In genomic region chr20:23420943-23421925, GRCh38 we compare ENCODE assay signal across 8 cellular contexts. TPM values are rescaled to one million over a fixed set of nuclear protein-coding genes. Genes with fewer than 3 reads are reported as not detected.
A peak's percentile ranks its signal among the peaks of the same experiment; 100 is the strongest.
DNase-seq lines count a peak whose midpoint lies in the region; ATAC-seq, FAIRE-seq and TF ChIP-seq lines count a peak whose summit lies in the region.

TSS of gene NAPB (minus strand) at chr20:23421488. CDS start at chr20:23421402, 86 bp downstream.

- no peaks in the 10 kb centered on the region for H3K27me3 ChIP-seq in OCI-LY1 (ENCODE audit: insufficient read depth, low read length)
- peaks cover 4 to 7% of the 10 kb centered on the region in 2 experiments for H3K27me3 ChIP-seq in endothelial cell of umbilical vein (ENCODE audit: control insufficient read depth in 2 of 2, insufficient read depth in 2 of 2, low read length in 2 of 2)

- H3K9ac ChIP-seq in OCI-LY1 (ENCODE audit: low read length), result peak within 1 kb of the TSS; percentile 86
- peak within 1 kb of the TSS; percentile 48 for H3K9ac ChIP-seq in endothelial cell of umbilical vein (replicated peaks; ENCODE audit: extremely low read depth, insufficient read depth, low read length)

- H3K27ac ChIP-seq in OCI-LY1 (ENCODE audit: low read depth, low read length, poor library complexity, severe bottlenecking) (peak within 1 kb of the TSS; percentile 75), endothelial cell of umbilical vein (ENCODE audit: insufficient read depth, low read depth, low read length) (peak within 1 kb of the TSS; percentile 22)

- H4K20me1 ChIP-seq in OCI-LY1 (ENCODE audit: insufficient read depth, low read length), result no peaks in the 10 kb centered on the region
- H4K20me1 ChIP-seq in endothelial cell of umbilical vein (replicated peaks; ENCODE audit: control insufficient read depth, extremely low read depth, insufficient read depth, low read length), result no peaks in the 10 kb centered on the region

- no peak within 1 kb of the TSS for H2AFZ ChIP-seq in OCI-LY1 (ENCODE audit: low read length)
- H2AFZ ChIP-seq in endothelial cell of umbilical vein (ENCODE audit: low read depth, low read length), result peak within 1 kb of the TSS; percentile 41

- no peaks in the 10 kb centered on the region for H3K9me1 ChIP-seq in endothelial cell of umbilical vein (replicated peaks; ENCODE audit: control insufficient read depth, extremely low read depth, insufficient read depth, low read length)

- dilution Hi-C loops in endothelial cell of umbilical vein (cut with MboI; ENCODE audit: extremely low pct_ligation_motif_present, low sequenced_read_pairs), result no loop called here

- BruUV-seq in endothelial cell of umbilical vein (replicated peaks; lab: Mats Ljungman, UMichigan), result no TSS peak

- POLR2A ChIA-PET in endothelial cell of umbilical vein (lab: Charles Lee), result interaction anchor here (0.6 to 0.7 kb wide), 3 partner anchors 26 to 1774 kb away, joined by 3 to 12 read pairs (median 4); no protein-coding TSS in a partner anchor

- DNase-seq in DMS153 (lab: John Stamatoyannopoulos, UW), result peak; percentile 82
- peak; percentile 90 for DNase-seq in HuH-7.5 (ENCODE audit: low spot score)
- DNase-seq in activated CD8-positive, alpha-beta memory T cell treated with anti-CD3 and anti-CD28 coated beads, Interleukin-2, amount 50 U/mL, for 48 hours, result peak; percentile 94
- peak; percentile 93 for DNase-seq in endothelial cell of umbilical vein (ENCODE audit: low read depth, low spot score)
- peak; percentile 90 for DNase-seq in middle frontal gyrus (ENCODE audit: extremely low spot score, low spot score)
- DNase-seq in stimulated activated CD8-positive, alpha-beta memory T cell treated with anti-CD3 and anti-CD28 coated beads, Interleukin-2, amount 100 ng/mL, for 1 hour (ENCODE audit: low read depth in 2 of 2), result peak; percentile 81 to 89

- H3K4me1 ChIP-seq in OCI-LY1 (ENCODE audit: insufficient read depth, low read length, severe bottlenecking) (peaks cover 36% of the 10 kb centered on the region), endothelial cell of umbilical vein (ENCODE audit: control insufficient read depth, extremely low read depth, insufficient read depth, low read length) (peaks cover 8% of the 10 kb centered on the region)

- H3K9me3 ChIP-seq in OCI-LY1 (ENCODE audit: low read length) (no peaks in the 10 kb centered on the region), endothelial cell of umbilical vein (replicated peaks; ENCODE audit: control insufficient read depth, insufficient read depth, low read length) (no peaks in the 10 kb centered on the region)

- no peaks in the 10 kb centered on the region for H3F3A ChIP-seq in OCI-LY1 (ENCODE audit: insufficient read depth, low read length)

- CTCF ChIA-PET in endothelial cell of umbilical vein (lab: Charles Lee), result interaction anchor here (0.6 to 4.8 kb wide), 20 partner anchors 11 to 729 kb away, joined by 3 to 31 read pairs (median 5); partner anchors contain the start of gene NXT1

- H3K4me3 ChIP-seq in OCI-LY1 (ENCODE audit: low read depth, low read length, poor library complexity, severe bottlenecking) (peak within 1 kb of the TSS; percentile 88), endothelial cell of umbilical vein (replicated peaks in 1 of 3; ENCODE audit: insufficient read depth in 1 of 3, low read depth in 1 of 3, low read length in 3 of 3) (peak within 1 kb of the TSS; percentile 86 to 90 (median 88))

- TF ChIP-seq POLR2A in endothelial cell of umbilical vein (IDR thresholded peaks at IDR 0.05; ENCODE audit: low read depth, low read length), result peak; percentile 91

- H3K79me2 ChIP-seq in OCI-LY1 (ENCODE audit: insufficient read depth, low read length), result peaks cover 36% of the 10 kb centered on the region
- H3K79me2 ChIP-seq in endothelial cell of umbilical vein (ENCODE audit: control insufficient read depth, insufficient read depth, low read length), result peaks cover 40% of the 10 kb centered on the region

- no peaks in the 10 kb centered on the region for H3K9me2 ChIP-seq in OCI-LY1 (ENCODE audit: low read depth, low read length)

- FAIRE-seq in endothelial cell of umbilical vein (lab: Jason Lieb, UNC), result peak; percentile 79

- peak; percentile 97 for ATAC-seq in GM21528 (IDR thresholded peaks at IDR 0.05; ENCODE audit: low FRiP score, unreplicated experiment)

- H3K4me2 ChIP-seq in OCI-LY1 (ENCODE audit: low read length) (peak within 1 kb of the TSS; percentile 99), endothelial cell of umbilical vein (ENCODE audit: insufficient read depth, low read length) (peak within 1 kb of the TSS; percentile 97)

- H3K36me3 ChIP-seq in OCI-LY1 (ENCODE audit: insufficient read depth, low read length) (no peaks in the 10 kb centered on the region), endothelial cell of umbilical vein (ENCODE audit: control insufficient read depth in 2 of 2, extremely low read depth in 1 of 2, insufficient read depth in 2 of 2, low read length in 2 of 2) (no peaks in the 10 kb centered on the region)

- intact Hi-C loops in endothelial cell of umbilical vein (cut with micrococcal nuclease), result loop anchor here (1.0 to 10.0 kb wide), 5 partner anchors 59 to 736 kb away; partner anchors contain the start of genes GZF1 and NXT1

- TF ChIP-seq CTCF in OCI-LY1 (IDR thresholded peaks at IDR 0.05; ENCODE audit: low read length) (0 out of 2 replicates have a peak, but pooled peaks have one; percentile 20), endothelial cell of umbilical vein (IDR thresholded peaks at IDR 0.05; ENCODE audit: extremely low read depth in 1 of 2, insufficient read depth in 1 of 2, low read depth in 1 of 2, low read length in 2 of 2) (peak; percentile 14 to 51)

TF ChIP-seq in endothelial cell of umbilical vein, 7 proteins besides CTCF, POLR2A, EP300 and RAD21:
- TF ChIP-seq MYC (IDR thresholded peaks at IDR 0.05; ENCODE audit: low read depth, low read length) (no peak), POLR2AphosphoS5 (IDR thresholded peaks at IDR 0.05; ENCODE audit: insufficient read depth, low read depth, low read length) (peak; percentile 91)

RNA-seq across cellular contexts. Expression of gene NAPB, which starts in this region (rescaled TPM):
- total RNA-seq in endothelial cell of umbilical vein, result 8.1 and 10.1 TPM in 2 replicates
- 3.2 and 4.7 TPM in 2 replicates for polyA plus RNA-seq in endothelial cell of umbilical vein
- polyA plus RNA-seq in endothelial cell of umbilical vein (2011; cell fraction: cytosol; rRNA removed), result 2.1 and 2.4 TPM in 2 replicates
- 17.3 and 23.8 TPM in 2 replicates for polyA plus RNA-seq in endothelial cell of umbilical vein (2011; cell fraction: nucleus; rRNA removed)
- polyA plus RNA-seq in endothelial cell of umbilical vein (2012), result 4.6 and 5.4 TPM in 2 replicates
- polyA minus RNA-seq in endothelial cell of umbilical vein, result 4.7 and 8.5 TPM in 2 replicates
- polyA minus RNA-seq in endothelial cell of umbilical vein (2011; cell fraction: cytosol; rRNA and poly(A)+ RNA removed), result 2.7 TPM
- polyA minus RNA-seq in endothelial cell of umbilical vein (2011; cell fraction: nucleus; rRNA and poly(A)+ RNA removed), result 13.8 and 17.3 TPM in 2 replicates

Comparison
In these comparisons a context has a peak if more than half of its experiments do, and no peak if none do; other contexts are left out.
1. Peak in every context shown above with its lines: DNase-seq, ATAC-seq, H3K4me3 ChIP-seq and H3K27ac ChIP-seq.